Comparison of ENCODE assay signal across 25 cellular contexts in genomic region chr2:49936965-49937364, GRCh38.
A peak's percentile ranks its signal among the peaks of the same experiment; 100 is the strongest.
DNase-seq lines count a peak whose midpoint lies in the region; ATAC-seq, FAIRE-seq and TF ChIP-seq lines count a peak whose summit lies in the region.
"Had no signal": no experiment of that assay in that cellular context is flagged by ENCODE, and none has a peak within 500 bp of the region (broad histone marks: within the 10 kb centered on the region; RNA-seq: fewer than 3 reads in every experiment).

No MANE protein-coding gene starts in this region.

- WGBS in H1 (ENCODE audit: extremely low coverage in 1 of 2, insufficient coverage in 1 of 2, insufficient read length in 1 of 2, insufficient replicate concordance in 2 of 2, low coverage in 1 of 2, low lambda C conversion rate in 2 of 2, missing lambda C conversion rate in 1 of 2), 2 experiments = 6% methylated on average over 3 of the region's 3 CpGs; no CpG with 5 or more reads in 1 of the 2 experiments

- no peak for TF ChIP-seq RAD21 in H1 (IDR thresholded peaks at IDR 0.05 in 1 of 2, conservative IDR thresholded peaks at IDR 0.05 in 1 of 2; ENCODE audit: low read depth in 2 of 2, low read length in 2 of 2)

- no peak overlapping the region for H2BK5ac ChIP-seq in H1 (ENCODE audit: low read depth, low read length)

- TF ChIP-seq CTCF in H1 (IDR thresholded peaks at IDR 0.05; ENCODE audit: control extremely low read depth in 1 of 3, insufficient read depth in 1 of 3, low read depth in 1 of 3, low read length in 3 of 3) (no peak), GM10266 (IDR thresholded peaks at IDR 0.05; ENCODE audit: control insufficient read depth, insufficient read depth, low read depth, missing control alignments) (no peak)

- no peak overlapping the region for H3K4me2 ChIP-seq in H1 (ENCODE audit: insufficient read depth in 1 of 2, low read depth in 2 of 2, low read length in 2 of 2)
- H3K4me2 ChIP-seq: BLaER1 treated with 17β-estradiol and CSF1 and Interleukin-3, amounts not matched to agents 10 nM and 100 nM had no signal

- POLR2A ChIA-PET in H1 (lab: Charles Lee; ENCODE audit: partially characterized antibody) = no interaction called here

- H3K27me3 ChIP-seq in H1 (replicated peaks in 1 of 4; ENCODE audit: control insufficient read depth in 3 of 4, extremely low read depth in 1 of 4, insufficient read depth in 3 of 4, low read length in 3 of 4) = peaks cover 36 to 83% (median 60%) of the 10 kb centered on the region in 4 experiments
- H3K27me3 ChIP-seq: BLaER1 treated with 17β-estradiol and CSF1 and Interleukin-3, amounts not matched to agents 10 nM and 100 nM had no signal

- no peak for TF ChIP-seq POLR2A in H1 (IDR thresholded peaks at IDR 0.05; ENCODE audit: control extremely low read depth in 1 of 2, low read depth in 2 of 2, low read length in 2 of 2)

- no peak overlapping the region for H4K8ac ChIP-seq in H1 (ENCODE audit: extremely low read depth, insufficient read depth, low read length)

- CTCF ChIA-PET in H1 (lab: Charles Lee; ENCODE audit: partially characterized antibody) = interaction anchor here (1.0 to 1.3 kb wide), 3 partner anchors 10 to 26 kb away, joined by 3 to 6 read pairs (median 3); no protein-coding TSS in a partner anchor

- H4K5ac ChIP-seq in H1 (ENCODE audit: insufficient read length, low read depth, low read length) = no peak overlapping the region

- H3K23ac ChIP-seq in H1 (ENCODE audit: insufficient read length) = no peak overlapping the region

- no peak overlapping the region for H2BK20ac ChIP-seq in H1 (ENCODE audit: low read length)

- intact Hi-C loops in left cardiac atrium (cut with DNase I) = no loop called here

- ATAC-seq in left cardiac atrium = no peak

- H2BK12ac ChIP-seq in H1 (ENCODE audit: low read depth, low read length) = no peak overlapping the region

- TF ChIP-seq EP300 in H1 (IDR thresholded peaks at IDR 0.05; ENCODE audit: borderline replicate concordance in 1 of 2, low read depth in 2 of 2, low read length in 2 of 2) = no peak; a peak in 1 of 3 replicates

- no peak overlapping the region for H3K14ac ChIP-seq in H1 (ENCODE audit: insufficient read length)

- DNase-seq in ELF-1 (ENCODE audit: low read depth, low spot score) (peak; percentile 83), NCI-H345 (lab: John Stamatoyannopoulos, UW) (peak; percentile 49), H1 (ENCODE audit: low read depth in 1 of 2, low spot score in 2 of 2) (peak in 1 of 2 experiments; percentile 59), iPS-NIHi11 (ENCODE audit: low spot score) (peak; percentile 14), left cardiac atrium (no peak), NCI-H2171 treated with DMSO at 0.1 percent for 48 hours (lab: John Stamatoyannopoulos, UW) (no peak), HK-2 (ENCODE audit: unreplicated experiment) (no peak), GM10266 (ENCODE audit: extremely low spot score) (no peak)
- DNase-seq: 8988T; Caco-2; CD4-positive, alpha-beta memory T cell; DMS 273 treated with DMSO at 0.1 percent for 48 hours; DMS79 treated with DMSO at 0.1 percent for 48 hours; GOT3; Kasumi-1; NCI-H187 treated with DMSO at 0.1 percent for 48 hours; NCI-H446 treated with DMSO at 0.1 percent for 48 hours; NCI-H526 treated with DMSO at 0.1 percent for 48 hours; SHP77 treated with DMSO at 0.1 percent for 48 hours; SW 1271 had no signal

- no peak overlapping the region for H3K4me3 ChIP-seq in H1 (ENCODE audit: extremely low read depth in 1 of 4, insufficient read depth in 2 of 4, low read depth in 3 of 4, low read length in 4 of 4)
- H3K4me3 ChIP-seq: BLaER1 treated with 17β-estradiol and CSF1 and Interleukin-3, amounts not matched to agents 10 nM and 100 nM; SK-N-MC had no signal

- H3K18ac ChIP-seq in H1 (ENCODE audit: extremely low read depth, low read length) = no peak overlapping the region

- no peak overlapping the region for H2BK120ac ChIP-seq in H1 (replicated peaks; ENCODE audit: low read depth, low read length)

- H3K36me3 ChIP-seq in H1 (ENCODE audit: control insufficient read depth in 2 of 4, insufficient read depth in 4 of 4, low read length in 3 of 4) = no peaks in the 10 kb centered on the region
- H3K36me3 ChIP-seq: BLaER1 treated with 17β-estradiol and CSF1 and Interleukin-3, amounts not matched to agents 10 nM and 100 nM had no signal

- H2BK15ac ChIP-seq in H1 (ENCODE audit: low read length) = no peak overlapping the region

- peaks cover 2 to 3% of the 10 kb centered on the region in 2 experiments for H4K20me1 ChIP-seq in H1 (replicated peaks in 1 of 2; ENCODE audit: control insufficient read depth in 1 of 2, insufficient read depth in 2 of 2, low read length in 2 of 2)
- H4K20me1 ChIP-seq: BLaER1 treated with 17β-estradiol and CSF1 and Interleukin-3, amounts not matched to agents 10 nM and 100 nM had no signal

- H3K27ac ChIP-seq in H1 (ENCODE audit: low read depth, low read length) = no peak overlapping the region
- H3K27ac ChIP-seq: BLaER1 treated with 17β-estradiol and CSF1 and Interleukin-3, amounts not matched to agents 10 nM and 100 nM; RWPE1; SK-N-MC had no signal

- no peak overlapping the region for H4K91ac ChIP-seq in H1 (replicated peaks; ENCODE audit: insufficient read length, low read length)

- H3K4ac ChIP-seq in H1 (replicated peaks; ENCODE audit: insufficient read length, low read depth, low read length) = no peak overlapping the region

- H3K79me1 ChIP-seq in H1 (ENCODE audit: low read depth, low read length) = no peaks in the 10 kb centered on the region

- H3K79me2 ChIP-seq in H1 (ENCODE audit: control insufficient read depth in 1 of 2, insufficient read depth in 2 of 2, low read length in 2 of 2) = no peaks in the 10 kb centered on the region

- H3K56ac ChIP-seq in H1 (replicated peaks; ENCODE audit: insufficient read length, low read depth, low read length) = no peak overlapping the region

- no peak overlapping the region for H3K9ac ChIP-seq in H1 (replicated peaks in 1 of 4; ENCODE audit: extremely low read depth in 1 of 4, low read depth in 3 of 4, low read length in 3 of 4)
- H3K9ac ChIP-seq: BLaER1 treated with 17β-estradiol and CSF1 and Interleukin-3, amounts not matched to agents 10 nM and 100 nM had no signal

- no peaks in the 10 kb centered on the region for H3K23me2 ChIP-seq in H1 (ENCODE audit: low read depth, low read length)

- H2AFZ ChIP-seq in H1 (ENCODE audit: low read length) = no peak overlapping the region

- H2AK5ac ChIP-seq in H1 (ENCODE audit: low read depth, low read length) = no peak overlapping the region

- H3K9me3 ChIP-seq in H1 (ENCODE audit: insufficient read depth in 2 of 2, low read depth in 1 of 2, low read length in 1 of 2) = no peaks in the 10 kb centered on the region
- H3K9me3 ChIP-seq: BLaER1 treated with 17β-estradiol and CSF1 and Interleukin-3, amounts not matched to agents 10 nM and 100 nM; Caco-2 had no signal

- peak; percentile 92 for FAIRE-seq in H1 (lab: Jason Lieb, UNC)
- FAIRE-seq: GM12892, GM18507 had no signal

- H3K4me1 ChIP-seq in H1 (replicated peaks in 1 of 4; ENCODE audit: control insufficient read depth in 3 of 4, insufficient read depth in 4 of 4, low read length in 3 of 4) = peaks cover 0 to 5% (median 0%) of the 10 kb centered on the region in 4 experiments; a peak in 1 of 7 replicates
- H3K4me1 ChIP-seq: Caco-2 had no signal

TF ChIP-seq in H1, 55 proteins besides CTCF, POLR2A, EP300 and RAD21 (continues in another document):
- TF ChIP-seq KDM5A (IDR thresholded peaks at IDR 0.05; ENCODE audit: low read length) = no peak
- 0 out of 2 replicates have a peak, but pooled peaks have one; percentile 51 for TF ChIP-seq SP1 (IDR thresholded peaks at IDR 0.05; ENCODE audit: low read depth, low read length)
- peak; percentile 73 for TF ChIP-seq NANOG (IDR thresholded peaks at IDR 0.05; ENCODE audit: insufficient read depth, low read depth, low read length, poor library complexity, severe bottlenecking)

Comparison
In these comparisons a context has a peak if more than half of its experiments do, and no peak if none do; other contexts are left out.
1. DNase-seq: peak in ELF-1 (single experiment), NCI-H345 (single experiment) and iPS-NIHi11 (single experiment); none in left cardiac atrium (single experiment), NCI-H2171 treated with DMSO at 0.1 percent for 48 hours (single experiment), HK-2 (single experiment) and GM10266 (single experiment).